18 cellular contexts compared by ENCODE assay signal in the genomic region with DNA sequence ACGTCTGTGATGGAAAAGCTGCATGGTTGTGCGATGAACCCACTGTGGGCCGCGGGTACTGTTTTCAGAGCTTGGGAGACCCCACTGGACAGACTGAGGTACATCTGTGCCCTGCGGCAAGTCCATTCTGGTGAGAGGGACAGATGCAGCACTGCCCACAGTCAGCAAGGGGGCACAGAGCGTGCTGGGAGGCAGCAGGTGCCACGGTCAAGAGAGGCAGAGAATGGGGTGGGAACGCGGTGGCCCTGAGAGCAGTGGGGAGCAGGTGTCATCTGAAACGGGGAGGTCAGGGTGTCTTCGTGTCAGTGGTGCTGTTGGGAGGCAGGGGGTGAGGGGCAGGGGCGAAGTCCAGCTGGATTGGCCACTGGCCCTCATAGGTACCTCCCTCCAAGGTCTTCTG. TPM values are rescaled to one million over a fixed set of nuclear protein-coding genes. Genes with fewer than 3 reads are reported as not detected.
A peak's percentile ranks its signal among the peaks of the same experiment; 100 is the strongest.
DNase-seq lines count a peak whose midpoint lies in the region; ATAC-seq, FAIRE-seq and TF ChIP-seq lines count a peak whose summit lies in the region.
"Had no signal": no experiment of that assay in that cellular context is flagged by ENCODE, and none has a peak within 500 bp of the region (broad histone marks: within the 10 kb centered on the region; RNA-seq: fewer than 3 reads in every experiment).

No MANE protein-coding gene starts in this region.

- peaks cover 36% of the 10 kb centered on the region for H3K4me1 ChIP-seq in CD8-positive, alpha-beta memory T cell (ENCODE audit: insufficient read depth, low read length)
- H3K4me1 ChIP-seq in kidney (ENCODE audit: control insufficient read depth in 1 of 2, insufficient read depth in 1 of 2, low read depth in 1 of 2, low read length in 2 of 2), result peaks cover 13 to 15% of the 10 kb centered on the region in 2 donors
- H3K4me1 ChIP-seq: Caco-2 had no signal

- ATAC-seq in activated naive CD4-positive, alpha-beta T cell treated with anti-CD3 and anti-CD28 coated beads, Interleukin-2, amount 50 U/mL, for 72 hours, result no peak
- no peak for ATAC-seq in stimulated activated effector memory CD8-positive, alpha-beta T cell treated with anti-CD3 and anti-CD28 coated beads, Interleukin-12 subunit alpha, Interleukin-12 subunit beta, amount 100 ng/mL, for 72 hours
- ATAC-seq in GM19467 (IDR thresholded peaks at IDR 0.05; ENCODE audit: unreplicated experiment) (no peak), HG03571 (IDR thresholded peaks at IDR 0.05; ENCODE audit: unreplicated experiment) (no peak), HG02884 (IDR thresholded peaks at IDR 0.05; ENCODE audit: unreplicated experiment) (no peak)

- no peak overlapping the region for H3K4me3 Mint-ChIP-seq in activated naive CD4-positive, alpha-beta T cell treated with anti-CD3 and anti-CD28 coated beads, Interleukin-2, amount 10 ng/mL, durations not matched to agents 7 days and 5 days
- H3K4me3 Mint-ChIP-seq in CD8-positive, alpha-beta memory T cell, result no peak overlapping the region
- no peak overlapping the region for H3K4me3 Mint-ChIP-seq in stimulated activated effector memory CD8-positive, alpha-beta T cell treated with anti-CD3 and anti-CD28 coated beads, Interleukin-12 subunit alpha, Interleukin-12 subunit beta, amount 100 ng/mL, for 72 hours

- POLR2A ChIA-PET in CD8-positive, alpha-beta memory T cell (lab: Charles Lee), result no interaction called here

- H3K9ac ChIP-seq in kidney (ENCODE audit: low read length in 2 of 2), result no peak overlapping the region

- CTCF ChIA-PET in activated naive CD4-positive, alpha-beta T cell treated with anti-CD3 and anti-CD28 coated beads, Interleukin-2, amount 10 ng/mL, durations not matched to agents 7 days and 5 days (lab: Charles Lee), result interaction anchor here (1.4 to 6.1 kb wide), 2 partner anchors 9 to 32 kb away, joined by 4 to 36 read pairs; partner anchors contain the start of gene TBC1D22A
- CTCF ChIA-PET in CD8-positive, alpha-beta memory T cell (lab: Charles Lee), result interaction anchor here (1.3 to 5.7 kb wide), 5 partner anchors 9 to 231 kb away, joined by 4 to 43 read pairs (median 5); partner anchors contain the start of gene TBC1D22A

- intact Hi-C loops in kidney (cut with DNase I), result no loop called here

- peaks cover 41% of the 10 kb centered on the region for H3K4me1 Mint-ChIP-seq in activated naive CD4-positive, alpha-beta T cell treated with anti-CD3 and anti-CD28 coated beads, Interleukin-2, amount 10 ng/mL, durations not matched to agents 7 days and 5 days
- peaks cover 35 to 56% (median 40%) of the 10 kb centered on the region in 3 donors for H3K4me1 Mint-ChIP-seq in CD8-positive, alpha-beta memory T cell
- peaks cover 45% of the 10 kb centered on the region for H3K4me1 Mint-ChIP-seq in stimulated activated effector memory CD8-positive, alpha-beta T cell treated with anti-CD3 and anti-CD28 coated beads, Interleukin-12 subunit alpha, Interleukin-12 subunit beta, amount 100 ng/mL, for 72 hours

- FAIRE-seq in kidney (lab: Jason Lieb, UNC), result no peak
- FAIRE-seq: H54 had no signal

- no peaks in the 10 kb centered on the region for H3K9me3 ChIP-seq in CD8-positive, alpha-beta memory T cell (ENCODE audit: low read length)
- no peaks in the 10 kb centered on the region for H3K9me3 ChIP-seq in kidney (ENCODE audit: control insufficient read depth in 1 of 2, low read length in 2 of 2)
- H3K9me3 ChIP-seq: Caco-2, MG63 had no signal

- H3K9me3 Mint-ChIP-seq in activated naive CD4-positive, alpha-beta T cell treated with anti-CD3 and anti-CD28 coated beads, Interleukin-2, amount 10 ng/mL, durations not matched to agents 7 days and 5 days, result no peaks in the 10 kb centered on the region
- H3K9me3 Mint-ChIP-seq in activated naive CD4-positive, alpha-beta T cell treated with anti-CD3 and anti-CD28 coated beads, Interleukin-2, amount 50 U/mL, for 72 hours, result no peaks in the 10 kb centered on the region
- no peaks in the 10 kb centered on the region for H3K9me3 Mint-ChIP-seq in CD8-positive, alpha-beta memory T cell
- H3K9me3 Mint-ChIP-seq in stimulated activated effector memory CD8-positive, alpha-beta T cell treated with anti-CD3 and anti-CD28 coated beads, Interleukin-12 subunit alpha, Interleukin-12 subunit beta, amount 100 ng/mL, for 72 hours, result no peaks in the 10 kb centered on the region

- H3K4me3 ChIP-seq in CD8-positive, alpha-beta memory T cell (ENCODE audit: low read length), result no peak overlapping the region
- no peak overlapping the region for H3K4me3 ChIP-seq in kidney (ENCODE audit: low read length in 2 of 2)
- H3K4me3 ChIP-seq: MG63 had no signal

- TF ChIP-seq CTCF in kidney (IDR thresholded peaks at IDR 0.05; ENCODE audit: borderline replicate concordance, extremely low read depth, insufficient read depth), result no peak

- no peak for DNase-seq in activated naive CD4-positive, alpha-beta T cell treated with anti-CD3 and anti-CD28 coated beads, Interleukin-2, amount 10 ng/mL, durations not matched to agents 7 days and 5 days
- no peak for DNase-seq in activated naive CD4-positive, alpha-beta T cell treated with anti-CD3 and anti-CD28 coated beads, Interleukin-2, amount 50 U/mL, for 72 hours (ENCODE audit: low spot score in 2 of 2)
- no peak for DNase-seq in CD8-positive, alpha-beta memory T cell
- peak; percentile 37 for DNase-seq in kidney
- DNase-seq in stimulated activated effector memory CD8-positive, alpha-beta T cell treated with anti-CD3 and anti-CD28 coated beads, Interleukin-12 subunit alpha, Interleukin-12 subunit beta, amount 100 ng/mL, for 72 hours (ENCODE audit: low spot score in 2 of 2), result no peak
- DNase-seq: DMS53; MG63; NCI-H1092 treated with DMSO at 0.1 percent for 48 hours; NCI-H187; NCI-H69; NK-92 treated with Interleukin-12 subunit alpha and Interleukin-12 subunit beta, amount 100 ng/mL, for 24 hours; OCI-M1; RPMI8226 had no signal

- H3K27ac Mint-ChIP-seq in activated naive CD4-positive, alpha-beta T cell treated with anti-CD3 and anti-CD28 coated beads, Interleukin-2, amount 10 ng/mL, durations not matched to agents 7 days and 5 days, result peak overlapping the region; percentile 67
- peak overlapping the region in 1 of 2 donors; percentile 42 for H3K27ac Mint-ChIP-seq in activated naive CD4-positive, alpha-beta T cell treated with anti-CD3 and anti-CD28 coated beads, Interleukin-2, amount 50 U/mL, for 72 hours
- H3K27ac Mint-ChIP-seq in CD8-positive, alpha-beta memory T cell, result peak overlapping the region in 7 of 8 donors; percentile 37 to 99 (median 81)
- peak overlapping the region; percentile 94 for H3K27ac Mint-ChIP-seq in stimulated activated effector memory CD8-positive, alpha-beta T cell treated with anti-CD3 and anti-CD28 coated beads, Interleukin-12 subunit alpha, Interleukin-12 subunit beta, amount 100 ng/mL, for 72 hours

- peaks cover 36% of the 10 kb centered on the region for H3K36me3 Mint-ChIP-seq in activated naive CD4-positive, alpha-beta T cell treated with anti-CD3 and anti-CD28 coated beads, Interleukin-2, amount 10 ng/mL, durations not matched to agents 7 days and 5 days
- peaks cover 1 to 22% of the 10 kb centered on the region in 2 donors for H3K36me3 Mint-ChIP-seq in activated naive CD4-positive, alpha-beta T cell treated with anti-CD3 and anti-CD28 coated beads, Interleukin-2, amount 50 U/mL, for 72 hours
- H3K36me3 Mint-ChIP-seq in CD8-positive, alpha-beta memory T cell, result peaks cover 0 to 69% (median 8%) of the 10 kb centered on the region in 3 donors
- H3K36me3 Mint-ChIP-seq in stimulated activated effector memory CD8-positive, alpha-beta T cell treated with anti-CD3 and anti-CD28 coated beads, Interleukin-12 subunit alpha, Interleukin-12 subunit beta, amount 100 ng/mL, for 72 hours, result peaks cover 77% of the 10 kb centered on the region

- H3K36me3 ChIP-seq in CD8-positive, alpha-beta memory T cell (ENCODE audit: insufficient read depth, low read length), result peaks cover 16% of the 10 kb centered on the region
- peaks cover 7 to 29% of the 10 kb centered on the region in 2 donors for H3K36me3 ChIP-seq in kidney (ENCODE audit: control insufficient read depth in 1 of 2, insufficient read depth in 2 of 2, low read length in 2 of 2)

- H3K27ac ChIP-seq in CD8-positive, alpha-beta memory T cell (ENCODE audit: low read depth, low read length), result no peak overlapping the region
- H3K27ac ChIP-seq in kidney (ENCODE audit: low read depth in 2 of 2, low read length in 2 of 2), result no peak overlapping the region

- no peaks in the 10 kb centered on the region for H3K27me3 ChIP-seq in CD8-positive, alpha-beta memory T cell (ENCODE audit: insufficient read depth, low read length, poor library complexity, severe bottlenecking)
- H3K27me3 ChIP-seq: MG63 had no signal

- no peaks in the 10 kb centered on the region for H3K27me3 Mint-ChIP-seq in activated naive CD4-positive, alpha-beta T cell treated with anti-CD3 and anti-CD28 coated beads, Interleukin-2, amount 10 ng/mL, durations not matched to agents 7 days and 5 days
- H3K27me3 Mint-ChIP-seq in CD8-positive, alpha-beta memory T cell, result no peaks in the 10 kb centered on the region

RNA-seq across cellular contexts. Expression of gene TBC1D22A, which starts 32.0 kb away (rescaled TPM):
- 10 to 100 TPM; 17.8 to 50.8 TPM for total RNA-seq in activated naive CD4-positive, alpha-beta T cell treated with anti-CD3 and anti-CD28 coated beads, Interleukin-2, amount 50 U/mL, for 72 hours
- total RNA-seq in CD8-positive, alpha-beta memory T cell, result 10 to 100 TPM; 34.0 to 34.8 TPM
- 26.6 TPM for polyA plus RNA-seq in CD8-positive, alpha-beta memory T cell
- total RNA-seq in kidney, result 39.4 TPM
- polyA plus RNA-seq in kidney (ENCODE audit: insufficient read depth, low read depth, low replicate concordance), result 24.6 TPM

RNA-seq across cellular contexts. Expression of gene CERK, which starts 56.4 kb away (rescaled TPM):
- total RNA-seq in activated naive CD4-positive, alpha-beta T cell treated with anti-CD3 and anti-CD28 coated beads, Interleukin-2, amount 50 U/mL, for 72 hours, result 10 to 100 TPM; 44.8 to 48.0 TPM
- total RNA-seq in CD8-positive, alpha-beta memory T cell, result 10 to 100 TPM; 64.3 to 64.5 TPM
- polyA plus RNA-seq in CD8-positive, alpha-beta memory T cell, result 108 TPM
- 28.2 TPM for total RNA-seq in kidney
- 21.6 TPM for polyA plus RNA-seq in kidney (ENCODE audit: insufficient read depth, low read depth, low replicate concordance)
